Comparison of ENCODE assay signal across 10 cellular contexts in genomic region chr1:15685820-15686219, GRCh38. TPM values are rescaled to one million over a fixed set of nuclear protein-coding genes. Genes with fewer than 3 reads are reported as not detected.
DNase-seq lines count a peak whose midpoint lies in the region; ATAC-seq, FAIRE-seq and TF ChIP-seq lines count a peak whose summit lies in the region.
"Had no signal": no experiment of that assay in that cellular context is flagged by ENCODE, and none has a peak within 500 bp of the region (broad histone marks: within the 10 kb centered on the region; RNA-seq: fewer than 3 reads in every experiment).

No MANE protein-coding gene starts in this region.

- H4K20me1 ChIP-seq in fibroblast of lung (ENCODE audit: control insufficient read depth, extremely low read depth, insufficient read depth, low read length) = no peaks in the 10 kb centered on the region

- H3K27me3 ChIP-seq in fibroblast of lung (ENCODE audit: control insufficient read depth, insufficient read depth, low read length) = no peaks in the 10 kb centered on the region

- peak; percentile 23 for FAIRE-seq in GM19239 (lab: Jason Lieb, UNC)

- ATAC-seq in HG03469 (IDR thresholded peaks at IDR 0.05; ENCODE audit: unreplicated experiment) (no peak), GM18867 (IDR thresholded peaks at IDR 0.05; ENCODE audit: unreplicated experiment) (no peak)

- no peak overlapping the region for H3K27ac ChIP-seq in fibroblast of lung (ENCODE audit: insufficient read depth, low read length)

- DNase-seq in GM19239 (ENCODE audit: insufficient read length, low spot score) (no peak), fibroblast of lung (ENCODE audit: low read depth in 2 of 2) (peak in 1 of 2 donors; percentile 20), skeletal muscle cell (ENCODE audit: low read depth) (no peak), midbrain (lab: John Stamatoyannopoulos, UW) (no peak)
- no peak for DNase-seq in stimulated activated naive CD4-positive, alpha-beta T cell treated with Interleukin-2 at 50 U/mL for 16 hours (lab: John Stamatoyannopoulos, UW)
- DNase-seq: erythroblast had no signal

- peak overlapping the region; percentile 68 for H3K4me2 ChIP-seq in fibroblast of lung (ENCODE audit: extremely low read depth, insufficient read depth, low read length)

- peaks cover 60% of the 10 kb centered on the region for H3K79me2 ChIP-seq in fibroblast of lung (ENCODE audit: control insufficient read depth, insufficient read depth, low read length)

- no peak overlapping the region for H3K9ac ChIP-seq in fibroblast of lung (ENCODE audit: insufficient read depth, low read length)

- no peak overlapping the region for H2AFZ ChIP-seq in fibroblast of lung (ENCODE audit: low read length)

- peaks cover 9% of the 10 kb centered on the region for H3K4me1 ChIP-seq in fibroblast of lung (ENCODE audit: control insufficient read depth, extremely low read depth, insufficient read depth, low read length)

- no peaks in the 10 kb centered on the region for H3K9me3 ChIP-seq in fibroblast of lung (ENCODE audit: control insufficient read depth, insufficient read depth, low read depth, low read length)

- no peak for TF ChIP-seq CTCF in WI38 (IDR thresholded peaks at IDR 0.05; ENCODE audit: low read depth, low read length)
- TF ChIP-seq CTCF in fibroblast of lung (conservative IDR thresholded peaks at IDR 0.05 in 1 of 2, IDR thresholded peaks at IDR 0.05 in 1 of 2; ENCODE audit: low read depth in 1 of 2, low read length in 2 of 2) = no peak

- H3K4me3 ChIP-seq in WI38 (ENCODE audit: low read depth, low read length) (peak overlapping the region; percentile 86), fibroblast of lung (replicated peaks in 1 of 4; ENCODE audit: control extremely low read depth in 1 of 4, insufficient read depth in 1 of 4, low read depth in 3 of 4, low read length in 4 of 4) (peak overlapping the region; percentile 82 to 96 (median 94)), skeletal muscle cell (ENCODE audit: low read depth, low read length) (peak overlapping the region; percentile 82)

- peaks cover 2% of the 10 kb centered on the region for H3K36me3 ChIP-seq in fibroblast of lung (ENCODE audit: control insufficient read depth, insufficient read depth, low read length)

RNA-seq across cellular contexts. Expression of gene PLEKHM2, which starts 1.7 kb away (rescaled TPM):
- total RNA-seq in fibroblast of lung = 79.4 and 94.6 TPM in 2 replicates
- polyA plus RNA-seq in fibroblast of lung = 27.3 and 32.3 TPM in 2 replicates
- 48.2 and 54.5 TPM in 2 replicates for polyA plus RNA-seq in fibroblast of lung (2012)
- 142 and 147 TPM in 2 replicates for polyA minus RNA-seq in fibroblast of lung (ENCODE audit: low replicate concordance)

RNA-seq across cellular contexts. Expression of gene SLC25A34, which starts 50.2 kb away (rescaled TPM):
- 0.77 and 0.83 TPM in 2 replicates for total RNA-seq in fibroblast of lung
- polyA plus RNA-seq in fibroblast of lung = 0.23 and 0.35 TPM in 2 replicates
- polyA plus RNA-seq in fibroblast of lung (2012) = 0.21 and 0.22 TPM in 2 replicates
- 0.11 TPM in 1 of 2 replicates, not detected in the other for polyA minus RNA-seq in fibroblast of lung (ENCODE audit: low replicate concordance)

RNA-seq across cellular contexts. Expression of gene TMEM82, which starts 56.5 kb away (rescaled TPM):
- not detected in 2 replicates for total RNA-seq in fibroblast of lung
- polyA plus RNA-seq in fibroblast of lung = not detected in 2 replicates
- polyA plus RNA-seq in fibroblast of lung (2012) = not detected in 2 replicates
- polyA minus RNA-seq in fibroblast of lung (ENCODE audit: low replicate concordance) = not detected in 2 replicates
- total RNA-seq: T-helper 2 cell treated with Interferon-gamma antibody and Interleukin-4, amounts not matched to agents 100 ng/mL and 5 ng/mL, for 36 hours had no signal
